ENCODE assay signal across 9 cellular contexts in the genomic region with DNA sequence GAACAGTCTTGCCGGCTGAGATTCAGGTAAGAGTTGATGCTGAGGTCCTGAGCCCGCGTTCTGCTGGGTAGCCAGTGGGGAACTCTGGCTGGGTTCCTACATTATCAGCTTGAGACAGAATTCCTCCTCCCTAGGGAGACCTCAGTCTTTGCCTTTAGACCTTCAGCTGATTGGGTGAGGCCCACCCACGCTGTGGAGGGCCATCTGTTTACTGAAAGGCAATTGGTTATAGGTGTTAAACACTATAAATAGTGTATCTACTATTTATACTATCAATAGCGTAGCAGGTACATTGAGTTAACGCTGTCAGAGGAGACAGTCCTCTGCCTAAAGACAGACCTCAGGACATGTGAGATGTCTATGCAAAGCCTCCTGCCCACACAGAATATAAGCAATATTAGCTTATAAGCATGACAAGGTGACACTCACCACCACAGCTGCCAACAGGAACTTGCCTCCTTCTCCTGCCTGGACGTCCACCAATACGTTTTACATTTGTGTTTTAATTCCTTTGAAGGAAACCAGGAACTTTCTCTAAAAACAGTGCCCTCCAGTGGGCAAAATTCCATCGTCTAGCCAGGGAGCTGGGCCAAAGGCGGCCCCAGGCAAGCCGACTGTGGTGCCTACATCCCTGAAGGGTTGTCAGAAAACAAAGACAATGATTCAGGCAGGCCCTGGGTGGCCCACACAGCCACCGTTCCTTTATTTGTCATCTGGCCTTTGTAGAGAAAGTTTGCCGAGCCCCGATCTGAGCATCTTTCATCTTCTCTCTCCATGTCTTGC. TPM values are rescaled to one million over a fixed set of nuclear protein-coding genes. Genes with fewer than 3 reads are reported as not detected.
A peak's percentile ranks its signal among the peaks of the same experiment; 100 is the strongest.
DNase-seq lines count a peak whose midpoint lies in the region; ATAC-seq and TF ChIP-seq lines count a peak whose summit lies in the region.
"Had no signal": no experiment of that assay in that cellular context is flagged by ENCODE, and none has a peak within 500 bp of the region (broad histone marks: within the 10 kb centered on the region; RNA-seq: fewer than 3 reads in every experiment).

No MANE protein-coding gene starts in this region.

- TF ChIP-seq CTCF in GM23338 (conservative IDR thresholded peaks at IDR 0.05; ENCODE audit: low read depth in 2 of 2) (peak; percentile 58 to 64), ascending aorta (IDR thresholded peaks at IDR 0.05) (no peak), vagina (IDR thresholded peaks at IDR 0.05) (no peak)

- no peak overlapping the region for H2AFZ ChIP-seq in GM23338

- peaks cover 27% of the 10 kb centered on the region for H3K27me3 Mint-ChIP-seq in GM23338 (ENCODE audit: insufficient read depth, low read depth, poor library complexity)
- peaks cover 78% of the 10 kb centered on the region for H3K27me3 Mint-ChIP-seq in stimulated activated memory B cell treated with anti-CD40 and anti-IgM and Interleukin-4, amounts not matched to agents 10 μg/mL and 1 μg/mL and 100 μg/mL, for 72 hours

- H3K9me2 ChIP-seq in GM23338 (ENCODE audit: insufficient read depth): no peaks in the 10 kb centered on the region

- H3K9me3 ChIP-seq in ascending aorta (no peaks in the 10 kb centered on the region), vagina (no peaks in the 10 kb centered on the region)
- H3K9me3 ChIP-seq: transverse colon had no signal

- H3K36me3 Mint-ChIP-seq in GM23338 (ENCODE audit: low read depth): no peaks in the 10 kb centered on the region; the same call in 2 of the 3 replicates
- no peaks in the 10 kb centered on the region for H3K36me3 Mint-ChIP-seq in stimulated activated memory B cell treated with anti-CD40 and anti-IgM and Interleukin-4, amounts not matched to agents 10 μg/mL and 1 μg/mL and 100 μg/mL, for 72 hours

- H3K4me1 Mint-ChIP-seq in GM23338: peaks cover 11% of the 10 kb centered on the region
- H3K4me1 Mint-ChIP-seq in stimulated activated memory B cell treated with anti-CD40 and anti-IgM and Interleukin-4, amounts not matched to agents 10 μg/mL and 1 μg/mL and 100 μg/mL, for 72 hours: peaks cover 34% of the 10 kb centered on the region

- DNase-seq in AML-193 (lab: John Stamatoyannopoulos, UW) (peak; percentile 15 to 33), GM23338 (ENCODE audit: low spot score) (peak; percentile 76), RPMI8226 (peak; percentile 54), iris pigment epithelial cell (ENCODE audit: low read depth) (peak; percentile 21), ascending aorta (ENCODE audit: low spot score in 2 of 2) (no peak), vagina (ENCODE audit: extremely low spot score in 2 of 2) (no peak)
- DNase-seq in stimulated activated naive CD4-positive, alpha-beta T cell treated with Interleukin-2 at 50 U/mL for 16 hours (lab: John Stamatoyannopoulos, UW): no peak
- DNase-seq: transverse colon had no signal

- no peaks in the 10 kb centered on the region for H3F3A ChIP-seq in GM23338 (replicated peaks; ENCODE audit: low read depth)

- no peak overlapping the region for H3K4me2 ChIP-seq in GM23338

- no peaks in the 10 kb centered on the region for H3K27me3 ChIP-seq in GM23338 (ENCODE audit: insufficient read depth)
- H3K27me3 ChIP-seq in ascending aorta: no peaks in the 10 kb centered on the region
- H3K27me3 ChIP-seq in vagina: no peaks in the 10 kb centered on the region

- H3K27ac ChIP-seq in GM23338 (ENCODE audit: low read depth) (no peak overlapping the region), ascending aorta (no peak overlapping the region), vagina (no peak overlapping the region)
- H3K27ac ChIP-seq: transverse colon had no signal

- no peak overlapping the region for H3K27ac Mint-ChIP-seq in GM23338
- H3K27ac Mint-ChIP-seq in stimulated activated memory B cell treated with anti-CD40 and anti-IgM and Interleukin-4, amounts not matched to agents 10 μg/mL and 1 μg/mL and 100 μg/mL, for 72 hours: no peak overlapping the region

- H3K4me1 ChIP-seq in GM23338 (ENCODE audit: insufficient read depth) (no peaks in the 10 kb centered on the region), ascending aorta (no peaks in the 10 kb centered on the region), vagina (no peaks in the 10 kb centered on the region)
- H3K4me1 ChIP-seq: transverse colon had no signal

- H3K9me3 Mint-ChIP-seq in GM23338: peaks cover 8% of the 10 kb centered on the region
- H3K9me3 Mint-ChIP-seq in stimulated activated memory B cell treated with anti-CD40 and anti-IgM and Interleukin-4, amounts not matched to agents 10 μg/mL and 1 μg/mL and 100 μg/mL, for 72 hours: peaks cover 3% of the 10 kb centered on the region

- no peaks in the 10 kb centered on the region for H3K36me3 ChIP-seq in GM23338 (ENCODE audit: insufficient read depth)
- no peaks in the 10 kb centered on the region for H3K36me3 ChIP-seq in ascending aorta
- no peaks in the 10 kb centered on the region for H3K36me3 ChIP-seq in vagina
- H3K36me3 ChIP-seq: transverse colon had no signal

- no peak for TF ChIP-seq POLR2A in vagina (IDR thresholded peaks at IDR 0.05)

- H3K4me3 ChIP-seq in GM23338 (no peak overlapping the region), ascending aorta (no peak overlapping the region), vagina (no peak overlapping the region)
- H3K4me3 ChIP-seq: transverse colon had no signal

- intact Hi-C loops in ascending aorta (cut with DNase I) (no loop called here), vagina (cut with DNase I) (loop anchor here (10.0 kb wide), 1 partner anchor 412 kb away; no protein-coding TSS in a partner anchor)

- peak; percentile 81 for ATAC-seq in GM23338
- ATAC-seq in stimulated activated memory B cell treated with anti-CD40 and anti-IgM and Interleukin-4, amounts not matched to agents 10 μg/mL and 1 μg/mL and 100 μg/mL, for 72 hours: no peak

- H3K79me2 ChIP-seq in GM23338 (replicated peaks; ENCODE audit: insufficient read depth): no peaks in the 10 kb centered on the region

- no peak overlapping the region for H3K4me3 Mint-ChIP-seq in GM23338
- H3K4me3 Mint-ChIP-seq in stimulated activated memory B cell treated with anti-CD40 and anti-IgM and Interleukin-4, amounts not matched to agents 10 μg/mL and 1 μg/mL and 100 μg/mL, for 72 hours: no peak overlapping the region

- no peaks in the 10 kb centered on the region for H4K20me1 ChIP-seq in GM23338 (replicated peaks; ENCODE audit: insufficient read depth)

TF ChIP-seq in GM23338, 12 proteins besides CTCF, POLR2A, EP300 and RAD21 (continues in another document):
- TF ChIP-seq, protein P1, sequence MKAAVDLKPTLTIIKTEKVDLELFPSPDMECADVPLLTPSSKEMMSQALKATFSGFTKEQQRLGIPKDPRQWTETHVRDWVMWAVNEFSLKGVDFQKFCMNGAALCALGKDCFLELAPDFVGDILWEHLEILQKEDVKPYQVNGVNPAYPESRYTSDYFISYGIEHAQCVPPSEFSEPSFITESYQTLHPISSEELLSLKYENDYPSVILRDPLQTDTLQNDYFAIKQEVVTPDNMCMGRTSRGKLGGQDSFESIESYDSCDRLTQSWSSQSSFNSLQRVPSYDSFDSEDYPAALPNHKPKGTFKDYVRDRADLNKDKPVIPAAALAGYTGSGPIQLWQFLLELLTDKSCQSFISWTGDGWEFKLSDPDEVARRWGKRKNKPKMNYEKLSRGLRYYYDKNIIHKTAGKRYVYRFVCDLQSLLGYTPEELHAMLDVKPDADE (IDR thresholded peaks at IDR 0.05): no peak
- TF ChIP-seq EZH2 (IDR thresholded peaks at IDR 0.05; ENCODE audit: low read depth, unreplicated experiment): no peak
- TF ChIP-seq, protein P2, sequence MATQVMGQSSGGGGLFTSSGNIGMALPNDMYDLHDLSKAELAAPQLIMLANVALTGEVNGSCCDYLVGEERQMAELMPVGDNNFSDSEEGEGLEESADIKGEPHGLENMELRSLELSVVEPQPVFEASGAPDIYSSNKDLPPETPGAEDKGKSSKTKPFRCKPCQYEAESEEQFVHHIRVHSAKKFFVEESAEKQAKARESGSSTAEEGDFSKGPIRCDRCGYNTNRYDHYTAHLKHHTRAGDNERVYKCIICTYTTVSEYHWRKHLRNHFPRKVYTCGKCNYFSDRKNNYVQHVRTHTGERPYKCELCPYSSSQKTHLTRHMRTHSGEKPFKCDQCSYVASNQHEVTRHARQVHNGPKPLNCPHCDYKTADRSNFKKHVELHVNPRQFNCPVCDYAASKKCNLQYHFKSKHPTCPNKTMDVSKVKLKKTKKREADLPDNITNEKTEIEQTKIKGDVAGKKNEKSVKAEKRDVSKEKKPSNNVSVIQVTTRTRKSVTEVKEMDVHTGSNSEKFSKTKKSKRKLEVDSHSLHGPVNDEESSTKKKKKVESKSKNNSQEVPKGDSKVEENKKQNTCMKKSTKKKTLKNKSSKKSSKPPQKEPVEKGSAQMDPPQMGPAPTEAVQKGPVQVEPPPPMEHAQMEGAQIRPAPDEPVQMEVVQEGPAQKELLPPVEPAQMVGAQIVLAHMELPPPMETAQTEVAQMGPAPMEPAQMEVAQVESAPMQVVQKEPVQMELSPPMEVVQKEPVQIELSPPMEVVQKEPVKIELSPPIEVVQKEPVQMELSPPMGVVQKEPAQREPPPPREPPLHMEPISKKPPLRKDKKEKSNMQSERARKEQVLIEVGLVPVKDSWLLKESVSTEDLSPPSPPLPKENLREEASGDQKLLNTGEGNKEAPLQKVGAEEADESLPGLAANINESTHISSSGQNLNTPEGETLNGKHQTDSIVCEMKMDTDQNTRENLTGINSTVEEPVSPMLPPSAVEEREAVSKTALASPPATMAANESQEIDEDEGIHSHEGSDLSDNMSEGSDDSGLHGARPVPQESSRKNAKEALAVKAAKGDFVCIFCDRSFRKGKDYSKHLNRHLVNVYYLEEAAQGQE (IDR thresholded peaks at IDR 0.05; ENCODE audit: unreplicated experiment): no peak
- no peak for TF ChIP-seq STAT1 (IDR thresholded peaks at IDR 0.05; ENCODE audit: unreplicated experiment)
- no peak for TF ChIP-seq ZNF331 (CRISPR knock-in tag; IDR thresholded peaks at IDR 0.05; ENCODE audit: low read depth)
- no peak for TF ChIP-seq ZNF114 (CRISPR knock-in tag; IDR thresholded peaks at IDR 0.05)
- no peak for TF ChIP-seq CREB1 (CRISPR knock-in tag; IDR thresholded peaks at IDR 0.05; ENCODE audit: low read depth)
- TF ChIP-seq POLR2AphosphoS5 (IDR thresholded peaks at IDR 0.05; ENCODE audit: low read depth): no peak
- TF ChIP-seq EZH2phosphoT487 (IDR thresholded peaks at IDR 0.05; ENCODE audit: unreplicated experiment): no peak
- no peak for TF ChIP-seq NANOG (IDR thresholded peaks at IDR 0.05; ENCODE audit: borderline replicate concordance)

RNA-seq across cellular contexts. Expression of a gene that starts 58.8 kb away (rescaled TPM):
- total RNA-seq in GM23338 (2014; rRNA removed; shearing (Covaris generic)): 106 and 131 TPM in 2 replicates
- polyA plus RNA-seq in GM23338 (2016; fragmentation: Nextera tagmentation; extraction: Ambion mirVana): 70.3 and 71.5 TPM in 2 replicates
- 18.0 TPM for total RNA-seq in ascending aorta
- 63.6 TPM for total RNA-seq in vagina

Comparison
In these comparisons a context has a peak if more than half of its experiments do, and no peak if none do; other contexts are left out.
1. DNase-seq: peak in AML-193 (2 of 2), GM23338 (single experiment), RPMI8226 (single experiment) and iris pigment epithelial cell (single experiment); none in ascending aorta (0 of 2), vagina (0 of 2) and stimulated activated naive CD4-positive, alpha-beta T cell treated with Interleukin-2 at 50 U/mL for 16 hours (single experiment).
2. CTCF ChIP-seq: peak in GM23338 (2 of 2); none in ascending aorta (0 of 3) and vagina (0 of 3).